Comparison of ENCODE assay signal across 1 cellular context in the genomic region with DNA sequence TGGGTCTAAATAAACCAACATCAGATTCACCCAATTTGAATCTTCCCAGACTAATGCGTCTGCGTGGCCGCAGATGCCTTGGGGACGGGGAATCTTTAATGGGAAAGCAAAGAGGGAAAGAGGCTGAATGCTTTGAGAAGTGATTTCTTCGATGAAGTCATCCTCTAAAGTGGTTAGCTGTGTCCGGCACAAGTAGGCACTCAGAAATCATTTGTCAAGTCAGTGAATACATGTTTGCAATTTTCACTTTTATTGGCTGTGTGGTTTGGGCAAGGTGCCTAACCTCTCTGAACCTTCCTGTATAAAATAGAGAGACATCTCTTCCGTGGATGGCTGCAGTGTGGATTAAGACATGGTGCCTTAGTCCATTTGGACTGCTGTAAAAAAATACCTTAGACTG.
TF ChIP-seq lines count a peak whose summit lies in the region.

No MANE protein-coding gene starts in this region.

TF ChIP-seq in GM23338, 12 proteins besides CTCF, POLR2A, EP300 and RAD21 (continued from another document):
- TF ChIP-seq NANOG (IDR thresholded peaks at IDR 0.05; ENCODE audit: borderline replicate concordance) (no peak), STAT1 (IDR thresholded peaks at IDR 0.05; ENCODE audit: unreplicated experiment) (no peak)
